Comparison of ENCODE assay signal across 14 cellular contexts in the genomic region with DNA sequence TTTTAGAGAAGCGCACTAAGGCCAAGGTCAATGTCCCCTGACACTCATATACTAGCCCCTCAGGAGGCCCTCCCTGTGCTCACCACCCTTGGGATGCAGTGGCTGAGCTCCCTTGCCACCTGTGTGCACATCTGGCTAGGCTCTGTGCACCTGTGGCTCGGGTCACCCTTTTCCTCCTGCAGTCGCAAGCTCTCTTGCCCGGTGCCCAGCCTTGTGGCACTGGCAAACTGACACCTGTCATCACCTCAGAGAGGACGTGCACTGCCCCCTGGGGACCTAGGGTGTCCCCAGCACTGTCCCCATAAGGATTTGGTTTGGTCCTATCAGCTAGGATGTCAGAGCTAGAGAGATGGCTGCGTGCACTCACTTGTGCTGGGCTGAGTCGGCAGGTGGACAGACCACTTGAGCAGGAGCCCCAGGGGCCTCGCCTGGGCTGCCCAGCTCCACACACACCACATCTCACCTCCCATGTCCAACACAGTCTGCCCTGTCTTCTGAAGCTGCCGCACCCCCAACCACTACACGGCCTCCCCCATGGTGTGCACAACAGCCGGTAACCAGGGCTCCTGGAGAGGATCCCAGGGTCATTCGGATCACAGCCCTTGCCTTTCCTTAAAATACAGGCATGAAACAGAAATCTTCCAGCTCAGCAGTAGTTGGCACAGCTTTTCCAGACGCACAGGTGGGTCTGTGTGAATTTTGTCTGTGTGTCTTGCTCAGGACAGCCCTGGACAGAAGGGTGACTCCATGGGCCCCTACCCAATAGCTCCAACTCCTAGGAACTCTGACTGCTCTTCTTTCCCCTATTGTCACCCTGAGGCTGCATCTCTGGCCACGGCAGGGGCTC.
"Had no signal": no experiment of that assay in that cellular context is flagged by ENCODE, and none has a peak within 500 bp of the region (broad histone marks: within the 10 kb centered on the region; RNA-seq: fewer than 3 reads in every experiment).

No MANE protein-coding gene starts in this region.

- H3K36me3 Mint-ChIP-seq: memory B cell; stimulated activated effector memory CD8-positive, alpha-beta T cell treated with anti-CD3 and anti-CD28 coated beads, Interleukin-12 subunit alpha, Interleukin-12 subunit beta, amount 100 ng/mL, for 72 hours had no signal

- ATAC-seq: naive thymus-derived CD4-positive, alpha-beta T cell; right lobe of liver had no signal

- H3K36me3 ChIP-seq: ascending aorta, esophagus squamous epithelium, left ventricle myocardium inferior, right lobe of liver had no signal

- H3K9me3 Mint-ChIP-seq: memory B cell; stimulated activated effector memory CD8-positive, alpha-beta T cell treated with anti-CD3 and anti-CD28 coated beads, Interleukin-12 subunit alpha, Interleukin-12 subunit beta, amount 100 ng/mL, for 72 hours had no signal

- H3K27me3 ChIP-seq: ascending aorta, right lobe of liver had no signal

- H3K27ac ChIP-seq: ascending aorta, esophagus squamous epithelium, left ventricle myocardium inferior, right lobe of liver had no signal

- H3K4me1 Mint-ChIP-seq: memory B cell; stimulated activated effector memory CD8-positive, alpha-beta T cell treated with anti-CD3 and anti-CD28 coated beads, Interleukin-12 subunit alpha, Interleukin-12 subunit beta, amount 100 ng/mL, for 72 hours had no signal

- H3K27ac Mint-ChIP-seq: memory B cell; naive thymus-derived CD4-positive, alpha-beta T cell; stimulated activated effector memory CD8-positive, alpha-beta T cell treated with anti-CD3 and anti-CD28 coated beads, Interleukin-12 subunit alpha, Interleukin-12 subunit beta, amount 100 ng/mL, for 72 hours had no signal

- DNase-seq: activated CD4-positive, alpha-beta T cell treated with anti-CD3 and anti-CD28 coated beads for 1 hour; activated CD4-positive, alpha-beta T cell treated with anti-CD3 and anti-CD28 coated beads, Interleukin-2, amount 50 U/mL, for 4 hours; activated naive CD4-positive, alpha-beta T cell; esophagus squamous epithelium; hippocampal formation; left ventricle myocardium inferior; mucosa of descending colon; nucleus accumbens; right lobe of liver; stimulated activated CD4-positive, alpha-beta T cell treated with anti-CD3 and anti-CD28 coated beads, Interleukin-2, amount 100 ng/mL, for 24 hours had no signal

- H3K9me3 ChIP-seq: ascending aorta, esophagus squamous epithelium, left ventricle myocardium inferior, right lobe of liver had no signal

- H3K4me1 ChIP-seq: ascending aorta, left ventricle myocardium inferior, right lobe of liver had no signal

- H3K4me3 Mint-ChIP-seq: memory B cell; naive thymus-derived CD4-positive, alpha-beta T cell; stimulated activated effector memory CD8-positive, alpha-beta T cell treated with anti-CD3 and anti-CD28 coated beads, Interleukin-12 subunit alpha, Interleukin-12 subunit beta, amount 100 ng/mL, for 72 hours had no signal

- H3K4me3 ChIP-seq: ascending aorta, esophagus squamous epithelium, left ventricle myocardium inferior, mucosa of descending colon, right lobe of liver had no signal
